Comparison of ENCODE assay signal across 12 cellular contexts in genomic region chr18:21629089-21629832, GRCh38. TPM values are rescaled to one million over a fixed set of nuclear protein-coding genes. Genes with fewer than 3 reads are reported as not detected.
DNase-seq lines count a peak whose midpoint lies in the region; ATAC-seq lines count a peak whose summit lies in the region.
"Had no signal": no experiment of that assay in that cellular context is flagged by ENCODE, and none has a peak within 500 bp of the region (broad histone marks: within the 10 kb centered on the region; RNA-seq: fewer than 3 reads in every experiment).

No MANE protein-coding gene starts in this region.

- H3K79me2 ChIP-seq in mesendoderm (ENCODE audit: control insufficient read depth, insufficient read depth, low read length), result peaks cover 1% of the 10 kb centered on the region

- no peak for DNase-seq in activated CD4-positive, alpha-beta T cell treated with anti-CD3 and anti-CD28 coated beads, Interleukin-2, amount 10 ng/mL, durations not matched to agents 7 days and 5 days
- DNase-seq in activated CD4-positive, alpha-beta T cell treated with anti-CD3 and anti-CD28 coated beads, Interleukin-2, amount 50 U/mL, for 48 hours, result no peak
- no peak for DNase-seq in natural killer cell treated with Interleukin-12 subunit alpha and Interleukin-12 subunit beta and Interleukin-15 and Interleukin-18, amount 100 ng/mL, for 72 hours (ENCODE audit: low spot score)
- DNase-seq in cortex of kidney (lab: John Stamatoyannopoulos, UW) (no peak), nucleus accumbens (lab: John Stamatoyannopoulos, UW) (no peak), mesendoderm (no peak)
- DNase-seq: ACHN; effector CD8-positive, alpha-beta T cell; stomach had no signal

- peaks cover 5% of the 10 kb centered on the region for H3K36me3 ChIP-seq in mesendoderm (ENCODE audit: control insufficient read depth, insufficient read depth, low read length)

- no peak overlapping the region for H2BK15ac ChIP-seq in mesendoderm (replicated peaks; ENCODE audit: low read depth)

- no peak overlapping the region for H3K9ac ChIP-seq in mesendoderm (ENCODE audit: low read length)

- H3K4me3 Mint-ChIP-seq in activated CD4-positive, alpha-beta T cell treated with anti-CD3 and anti-CD28 coated beads, Interleukin-2, amount 10 ng/mL, durations not matched to agents 7 days and 5 days, result no peak overlapping the region
- peak overlapping the region; percentile 42 for H3K4me3 Mint-ChIP-seq in natural killer cell treated with Interleukin-12 subunit alpha and Interleukin-12 subunit beta and Interleukin-15 and Interleukin-18, amount 100 ng/mL, for 72 hours

- H3K9me3 Mint-ChIP-seq in activated CD4-positive, alpha-beta T cell treated with anti-CD3 and anti-CD28 coated beads, Interleukin-2, amount 10 ng/mL, durations not matched to agents 7 days and 5 days, result no peaks in the 10 kb centered on the region
- H3K9me3 Mint-ChIP-seq in natural killer cell treated with Interleukin-12 subunit alpha and Interleukin-12 subunit beta and Interleukin-15 and Interleukin-18, amount 100 ng/mL, for 72 hours, result no peaks in the 10 kb centered on the region

- no peak overlapping the region for H3K4ac ChIP-seq in mesendoderm (ENCODE audit: low read depth, low read length)

- no peaks in the 10 kb centered on the region for H3K27me3 ChIP-seq in mesendoderm (ENCODE audit: insufficient read depth, low read length, poor library complexity)
- H3K27me3 ChIP-seq: right atrium auricular region, stomach had no signal

- no peak overlapping the region for H2BK120ac ChIP-seq in mesendoderm (ENCODE audit: low read depth, low read length)

- no peak overlapping the region for H4K8ac ChIP-seq in mesendoderm (ENCODE audit: low read depth, low read length)

- CTCF ChIA-PET in activated CD4-positive, alpha-beta T cell treated with anti-CD3 and anti-CD28 coated beads, Interleukin-2, amount 10 ng/mL, durations not matched to agents 7 days and 5 days (lab: Charles Lee), result interaction anchor here (0.7 to 3.5 kb wide), 4 partner anchors 11 to 29 kb away, joined by 4 to 9 read pairs (median 5); partner anchors contain the start of gene ESCO1

- H3K27ac ChIP-seq in mesendoderm (ENCODE audit: low read depth, low read length), result no peak overlapping the region
- H3K27ac ChIP-seq: right atrium auricular region, stomach had no signal

- no peak overlapping the region for H3K18ac ChIP-seq in mesendoderm (ENCODE audit: low read length)

- H3K4me2 ChIP-seq in mesendoderm (ENCODE audit: low read length), result no peak overlapping the region

- peaks cover 26% of the 10 kb centered on the region for H3K4me1 Mint-ChIP-seq in activated CD4-positive, alpha-beta T cell treated with anti-CD3 and anti-CD28 coated beads, Interleukin-2, amount 10 ng/mL, durations not matched to agents 7 days and 5 days
- peaks cover 7 to 17% of the 10 kb centered on the region in 2 donors for H3K4me1 Mint-ChIP-seq in natural killer cell treated with Interleukin-12 subunit alpha and Interleukin-12 subunit beta and Interleukin-15 and Interleukin-18, amount 100 ng/mL, for 72 hours (ENCODE audit: low read depth in 2 of 2)

- no peak overlapping the region for H3K23ac ChIP-seq in mesendoderm (ENCODE audit: low read length)

- H3K4me3 ChIP-seq in mesendoderm (ENCODE audit: low read length), result no peak overlapping the region
- H3K4me3 ChIP-seq: right atrium auricular region, stomach had no signal

- no CpG with 5 or more reads among the region's 9 CpGs for WGBS in mesendoderm (ENCODE audit: extremely low coverage, insufficient coverage, low lambda C conversion rate)

- peaks cover 1% of the 10 kb centered on the region for H3K79me1 ChIP-seq in mesendoderm (ENCODE audit: low read length)

- H3K36me3 Mint-ChIP-seq in activated CD4-positive, alpha-beta T cell treated with anti-CD3 and anti-CD28 coated beads, Interleukin-2, amount 10 ng/mL, durations not matched to agents 7 days and 5 days (ENCODE audit: low read depth), result peaks cover 36% of the 10 kb centered on the region
- H3K36me3 Mint-ChIP-seq in natural killer cell treated with Interleukin-12 subunit alpha and Interleukin-12 subunit beta and Interleukin-15 and Interleukin-18, amount 100 ng/mL, for 72 hours, result peaks cover 21% of the 10 kb centered on the region

- peak; percentile 94 for ATAC-seq in GM21717 (IDR thresholded peaks at IDR 0.05; ENCODE audit: unreplicated experiment)
- peak; percentile 92 for ATAC-seq in HG03439 (IDR thresholded peaks at IDR 0.05; ENCODE audit: unreplicated experiment)
- no peak for ATAC-seq in natural killer cell treated with Interleukin-12 subunit alpha and Interleukin-12 subunit beta and Interleukin-15 and Interleukin-18, amount 100 ng/mL, for 72 hours

- peak overlapping the region; percentile 70 for H3K27ac Mint-ChIP-seq in activated CD4-positive, alpha-beta T cell treated with anti-CD3 and anti-CD28 coated beads, Interleukin-2, amount 10 ng/mL, durations not matched to agents 7 days and 5 days
- peak overlapping the region; percentile 56 to 74 for H3K27ac Mint-ChIP-seq in natural killer cell treated with Interleukin-12 subunit alpha and Interleukin-12 subunit beta and Interleukin-15 and Interleukin-18, amount 100 ng/mL, for 72 hours

- no peak overlapping the region for H3K56ac ChIP-seq in mesendoderm (ENCODE audit: low read length)

- no peak overlapping the region for H4K5ac ChIP-seq in mesendoderm (ENCODE audit: low read length)

- no peaks in the 10 kb centered on the region for H3K27me3 Mint-ChIP-seq in activated CD4-positive, alpha-beta T cell treated with anti-CD3 and anti-CD28 coated beads, Interleukin-2, amount 10 ng/mL, durations not matched to agents 7 days and 5 days
- H3K27me3 Mint-ChIP-seq in natural killer cell treated with Interleukin-12 subunit alpha and Interleukin-12 subunit beta and Interleukin-15 and Interleukin-18, amount 100 ng/mL, for 72 hours, result no peaks in the 10 kb centered on the region

- POLR2A ChIA-PET in activated CD4-positive, alpha-beta T cell treated with anti-CD3 and anti-CD28 coated beads, Interleukin-2, amount 10 ng/mL, durations not matched to agents 7 days and 5 days (lab: Charles Lee), result interaction anchor here (0.6 kb wide), 1 partner anchor 157 kb away, joined by 6 read pairs; no protein-coding TSS in a partner anchor

- no peak overlapping the region for H2BK5ac ChIP-seq in mesendoderm (ENCODE audit: low read length)

- no peak overlapping the region for H2AK5ac ChIP-seq in mesendoderm (ENCODE audit: low read length)

- H3K4me1 ChIP-seq in mesendoderm (ENCODE audit: control insufficient read depth, low read depth, low read length), result no peaks in the 10 kb centered on the region
- H3K4me1 ChIP-seq: right atrium auricular region, stomach had no signal

RNA-seq across cellular contexts. Expression of gene SNRPD1, which starts 17.1 kb away (rescaled TPM):
- 100 to 1,000 TPM in 1 of 2 experiments, 10 to 100 TPM in 1; 69.7 to 101 TPM for total RNA-seq in activated CD4-positive, alpha-beta T cell treated with anti-CD3 and anti-CD28 coated beads, Interleukin-2, amount 10 ng/mL, durations not matched to agents 7 days and 5 days
- total RNA-seq in natural killer cell treated with Interleukin-12 subunit alpha and Interleukin-12 subunit beta and Interleukin-15 and Interleukin-18, amount 100 ng/mL, for 72 hours, result 100 to 1,000 TPM in 1 of 2 donors, 10 to 100 TPM in 1; 91.2 to 158 TPM
- 283 TPM for polyA plus RNA-seq in mesendoderm (2013, experiment 1 of 2)
- polyA plus RNA-seq in mesendoderm (2013, experiment 2 of 2), result 272 TPM

RNA-seq across cellular contexts. Expression of gene ESCO1, which starts 28.8 kb away (rescaled TPM):
- total RNA-seq in activated CD4-positive, alpha-beta T cell treated with anti-CD3 and anti-CD28 coated beads, Interleukin-2, amount 10 ng/mL, durations not matched to agents 7 days and 5 days, result 10 to 100 TPM; 19.3 to 23.3 TPM
- 10 to 100 TPM; 20.7 to 29.6 TPM for total RNA-seq in natural killer cell treated with Interleukin-12 subunit alpha and Interleukin-12 subunit beta and Interleukin-15 and Interleukin-18, amount 100 ng/mL, for 72 hours
- polyA plus RNA-seq in mesendoderm (2013, experiment 1 of 2), result 18.3 TPM
- 18.9 TPM for polyA plus RNA-seq in mesendoderm (2013, experiment 2 of 2)

Comparison
In these comparisons a context has a peak if more than half of its experiments do, and no peak if none do; other contexts are left out.
1. ATAC-seq: peak in GM21717 (single experiment) and HG03439 (single experiment); none in natural killer cell treated with Interleukin-12 subunit alpha and Interleukin-12 subunit beta and Interleukin-15 and Interleukin-18, amount 100 ng/mL, for 72 hours (0 of 2).